In genomic region chr2:187453078-187453641, GRCh38 we compare ENCODE assay signal across 9 cellular contexts. TPM values are rescaled to one million over a fixed set of nuclear protein-coding genes. Genes with fewer than 3 reads are reported as not detected.
DNase-seq lines count a peak whose midpoint lies in the region; ATAC-seq and TF ChIP-seq lines count a peak whose summit lies in the region.
"Had no signal": no experiment of that assay in that cellular context is flagged by ENCODE, and none has a peak within 500 bp of the region (broad histone marks: within the 10 kb centered on the region; RNA-seq: fewer than 3 reads in every experiment).

No MANE protein-coding gene starts in this region.

- peak; percentile 18 for DNase-seq in GM06990 (ENCODE audit: extremely low read depth, insufficient read length)
- DNase-seq in NCI-H1105 treated with DMSO at 0.1 percent for 48 hours (lab: John Stamatoyannopoulos, UW): peak; percentile 40
- no peak for DNase-seq in breast epithelium (ENCODE audit: low spot score in 2 of 2)
- DNase-seq in neural progenitor cell (ENCODE audit: low spot score): peak; percentile 27
- no peak for DNase-seq in NCI-H1048 (lab: John Stamatoyannopoulos, UW)

- H3K4me3 ChIP-seq in GM06990 (replicated peaks; ENCODE audit: low read depth, low read length): no peak overlapping the region
- H3K4me3 ChIP-seq in breast epithelium: no peak overlapping the region
- no peak overlapping the region for H3K4me3 ChIP-seq in neural progenitor cell
- H3K4me3 ChIP-seq: SJSA1 had no signal

- H3K27me3 ChIP-seq in GM06990 (replicated peaks; ENCODE audit: control insufficient read depth, insufficient read depth, low read length) (no peaks in the 10 kb centered on the region), breast epithelium (no peaks in the 10 kb centered on the region), neural progenitor cell (no peaks in the 10 kb centered on the region)
- H3K27me3 ChIP-seq: SJSA1 had no signal

- no peak overlapping the region for H3K9ac ChIP-seq in neural progenitor cell

- H3K36me3 ChIP-seq in GM06990 (ENCODE audit: control insufficient read depth, insufficient read depth, low read length): no peaks in the 10 kb centered on the region
- H3K36me3 ChIP-seq in breast epithelium: no peaks in the 10 kb centered on the region
- H3K36me3 ChIP-seq in neural progenitor cell: no peaks in the 10 kb centered on the region
- H3K36me3 ChIP-seq: SJSA1 had no signal

- no peaks in the 10 kb centered on the region for H4K20me1 ChIP-seq in neural progenitor cell (ENCODE audit: low read depth)

- no peaks in the 10 kb centered on the region for H3K9me3 Mint-ChIP-seq in neural progenitor cell

- no peaks in the 10 kb centered on the region for H3K36me3 Mint-ChIP-seq in neural progenitor cell

- no peak overlapping the region for H2AFZ ChIP-seq in neural progenitor cell (replicated peaks)

- H3K79me2 ChIP-seq in neural progenitor cell (ENCODE audit: low read depth): no peaks in the 10 kb centered on the region

- no peak overlapping the region for H3K4me3 Mint-ChIP-seq in neural progenitor cell

- H3K4me2 ChIP-seq in neural progenitor cell: no peak overlapping the region

- H3K9me3 ChIP-seq in breast epithelium (no peaks in the 10 kb centered on the region), neural progenitor cell (ENCODE audit: low read depth) (no peaks in the 10 kb centered on the region)
- H3K9me3 ChIP-seq: SJSA1 had no signal

- H3K27ac ChIP-seq in breast epithelium (no peak overlapping the region), neural progenitor cell (no peak overlapping the region)
- H3K27ac ChIP-seq: SJSA1 had no signal

- intact Hi-C loops in breast epithelium (cut with DNase I; ENCODE audit: low total_unique reads): no loop called here

- H3K4me1 ChIP-seq in breast epithelium: no peaks in the 10 kb centered on the region
- H3K4me1 ChIP-seq in neural progenitor cell: no peaks in the 10 kb centered on the region
- H3K4me1 ChIP-seq: SJSA1 had no signal

- no peaks in the 10 kb centered on the region for H3F3A ChIP-seq in neural progenitor cell (ENCODE audit: low read depth)

- no peak overlapping the region for H3K27ac Mint-ChIP-seq in neural progenitor cell

- no peaks in the 10 kb centered on the region for H3K27me3 Mint-ChIP-seq in neural progenitor cell (ENCODE audit: insufficient read depth, low read depth)

- ATAC-seq in HG02623 (IDR thresholded peaks at IDR 0.05; ENCODE audit: unreplicated experiment) (no peak), GM21447 (IDR thresholded peaks at IDR 0.05; ENCODE audit: unreplicated experiment) (no peak), GM19351 (IDR thresholded peaks at IDR 0.05; ENCODE audit: unreplicated experiment) (no peak)

- no peak for TF ChIP-seq POLR2A in breast epithelium (IDR thresholded peaks at IDR 0.05)

- H3K4me1 Mint-ChIP-seq in neural progenitor cell: peaks cover 6% of the 10 kb centered on the region

- peak; percentile 33 for TF ChIP-seq CTCF in GM06990 (IDR thresholded peaks at IDR 0.05; ENCODE audit: insufficient read depth, low read length, poor library complexity, severe bottlenecking)
- TF ChIP-seq CTCF in breast epithelium (IDR thresholded peaks at IDR 0.05): peak in 2 of 3 donors; percentile 24 to 47
- TF ChIP-seq CTCF in neural progenitor cell (IDR thresholded peaks at IDR 0.05): peak; percentile 74

RNA-seq across cellular contexts. Expression of gene CALCRL, which starts 5.1 kb away (rescaled TPM):
- total RNA-seq in breast epithelium (100 to 1,000 TPM in 1 of 3 donors, 10 to 100 TPM in 2; 40.4 to 164 (median 57.4) TPM), neural progenitor cell (ENCODE audit: low replicate concordance) (1.3 and 4.8 TPM in 2 replicates)

Comparison
In these comparisons a context has a peak if more than half of its experiments do, and no peak if none do; other contexts are left out.
1. DNase-seq: peak in GM06990 (single experiment), NCI-H1105 treated with DMSO at 0.1 percent for 48 hours (single experiment) and neural progenitor cell (single experiment); none in breast epithelium (0 of 2) and NCI-H1048 (single experiment).
2. Peak in every context shown above with its lines, with median percentiles within 50 percentile points of each other: CTCF ChIP-seq.